ENCODE assay signal across 11 cellular contexts in genomic region chr5:157100140-157100679, GRCh38. TPM values are rescaled to one million over a fixed set of nuclear protein-coding genes. Genes with fewer than 3 reads are reported as not detected.
DNase-seq lines count a peak whose midpoint lies in the region; ATAC-seq and TF ChIP-seq lines count a peak whose summit lies in the region.
"Had no signal": no experiment of that assay in that cellular context is flagged by ENCODE, and none has a peak within 500 bp of the region (broad histone marks: within the 10 kb centered on the region; RNA-seq: fewer than 3 reads in every experiment).

No MANE protein-coding gene starts in this region.

- ATAC-seq in GM18502 (IDR thresholded peaks at IDR 0.05; ENCODE audit: poor library complexity, unreplicated experiment) (peak; percentile 55), HG02763 (IDR thresholded peaks at IDR 0.05; ENCODE audit: unreplicated experiment) (no peak), HG03025 (IDR thresholded peaks at IDR 0.05; ENCODE audit: low FRiP score, unreplicated experiment) (no peak)
- ATAC-seq in activated T-cell treated with anti-CD3 and anti-CD28 coated beads, Interleukin-2, amount 50 U/mL, for 72 hours (replicated peaks in 1 of 2) = peak; percentile 93 to 96
- ATAC-seq in naive thymus-derived CD4-positive, alpha-beta T cell = peak; percentile 89

- no peaks in the 10 kb centered on the region for H3K36me3 ChIP-seq in naive thymus-derived CD4-positive, alpha-beta T cell (ENCODE audit: control insufficient read depth in 2 of 3, insufficient read depth in 3 of 3, low read length in 3 of 3)

- no peaks in the 10 kb centered on the region for H3K9me3 Mint-ChIP-seq in activated T-cell treated with anti-CD3 and anti-CD28 coated beads, Interleukin-2, amount 50 U/mL, for 72 hours
- no peaks in the 10 kb centered on the region for H3K9me3 Mint-ChIP-seq in naive thymus-derived CD4-positive, alpha-beta T cell
- H3K9me3 Mint-ChIP-seq: memory B cell had no signal

- intact Hi-C loops in naive thymus-derived CD4-positive, alpha-beta T cell (cut with micrococcal nuclease) = loop anchor here in 1 of 2 donors (10.0 kb wide), 1 partner anchor 85 kb away; the partner anchor contains the start of gene ITK

- peak overlapping the region; percentile 80 for H3K27ac Mint-ChIP-seq in activated T-cell treated with anti-CD3 and anti-CD28 coated beads, Interleukin-2, amount 50 U/mL, for 72 hours
- H3K27ac Mint-ChIP-seq in naive thymus-derived CD4-positive, alpha-beta T cell = peak overlapping the region in 4 of 9 donors; percentile 1 to 76 (median 50)
- H3K27ac Mint-ChIP-seq: memory B cell had no signal

- no peaks in the 10 kb centered on the region for H3K27me3 ChIP-seq in HL-60 (ENCODE audit: insufficient read depth, poor library complexity, severe bottlenecking)
- H3K27me3 ChIP-seq in naive thymus-derived CD4-positive, alpha-beta T cell (ENCODE audit: control insufficient read depth in 2 of 2, insufficient read depth in 2 of 2, low read length in 2 of 2) = no peaks in the 10 kb centered on the region

- CTCF ChIA-PET in naive thymus-derived CD4-positive, alpha-beta T cell (lab: Charles Lee) = no interaction called here

- POLR2A ChIA-PET in naive thymus-derived CD4-positive, alpha-beta T cell (lab: Charles Lee) = interaction anchor here (0.7 kb wide), 1 partner anchor 186 kb away, joined by 3 read pairs; no protein-coding TSS in a partner anchor

- no peaks in the 10 kb centered on the region for H3K4me1 ChIP-seq in naive thymus-derived CD4-positive, alpha-beta T cell (ENCODE audit: control insufficient read depth in 2 of 2, insufficient read depth in 2 of 2, low read length in 2 of 2)

- H3K4me1 Mint-ChIP-seq in activated T-cell treated with anti-CD3 and anti-CD28 coated beads, Interleukin-2, amount 50 U/mL, for 72 hours (ENCODE audit: low read depth) = peaks cover 40% of the 10 kb centered on the region
- H3K4me1 Mint-ChIP-seq in naive thymus-derived CD4-positive, alpha-beta T cell = peaks cover under 1 to 53% (median 6%) of the 10 kb centered on the region in 7 donors

- no peak for TF ChIP-seq CTCF in HL-60 (IDR thresholded peaks at IDR 0.05; ENCODE audit: insufficient read depth, low read length)

- no peak overlapping the region for H3K4me3 ChIP-seq in HL-60 (replicated peaks; ENCODE audit: insufficient read depth, low read length)
- H3K4me3 ChIP-seq in naive thymus-derived CD4-positive, alpha-beta T cell (ENCODE audit: low read length) = no peak overlapping the region

- DNase-seq in HL-60 (ENCODE audit: low read depth in 1 of 2, low spot score in 1 of 2) (peak; percentile 6 to 57), NCI-H187 (lab: John Stamatoyannopoulos, UW) (no peak), NCI-H2196 treated with DMSO at 0.1 percent for 48 hours (lab: John Stamatoyannopoulos, UW; ENCODE audit: unreplicated experiment) (no peak)
- peak; percentile 44 to 52 for DNase-seq in activated T-cell treated with anti-CD3 and anti-CD28 coated beads, Interleukin-2, amount 50 U/mL, for 72 hours
- DNase-seq in naive thymus-derived CD4-positive, alpha-beta T cell = peak in 1 of 9 donors; percentile 42
- DNase-seq: anterior cingulate cortex, NCI-H2107 had no signal

- no peaks in the 10 kb centered on the region for H3K9me3 ChIP-seq in naive thymus-derived CD4-positive, alpha-beta T cell (ENCODE audit: control insufficient read depth in 2 of 3, low read length in 3 of 3)

- H3K36me3 Mint-ChIP-seq in activated T-cell treated with anti-CD3 and anti-CD28 coated beads, Interleukin-2, amount 50 U/mL, for 72 hours (ENCODE audit: insufficient read depth in 2 of 2) = peaks cover 4 to 7% of the 10 kb centered on the region in 2 donors
- H3K36me3 Mint-ChIP-seq in naive thymus-derived CD4-positive, alpha-beta T cell = peaks cover 4 to 59% (median 23%) of the 10 kb centered on the region in 5 donors

- H3K27me3 Mint-ChIP-seq in activated T-cell treated with anti-CD3 and anti-CD28 coated beads, Interleukin-2, amount 50 U/mL, for 72 hours (ENCODE audit: low read depth) = no peaks in the 10 kb centered on the region
- H3K27me3 Mint-ChIP-seq in naive thymus-derived CD4-positive, alpha-beta T cell = no peaks in the 10 kb centered on the region
- H3K27me3 Mint-ChIP-seq: memory B cell had no signal

- peak overlapping the region; percentile 42 to 65 for H3K4me3 Mint-ChIP-seq in activated T-cell treated with anti-CD3 and anti-CD28 coated beads, Interleukin-2, amount 50 U/mL, for 72 hours
- H3K4me3 Mint-ChIP-seq in naive thymus-derived CD4-positive, alpha-beta T cell = peak overlapping the region in 1 of 10 donors; percentile 27
- H3K4me3 Mint-ChIP-seq: memory B cell had no signal

- H3K27ac ChIP-seq in HL-60 (replicated peaks) = no peak overlapping the region
- no peak overlapping the region for H3K27ac ChIP-seq in naive thymus-derived CD4-positive, alpha-beta T cell (ENCODE audit: low read depth, low read length)

RNA-seq across cellular contexts. Expression of gene HAVCR2, which starts 8.6 kb away (rescaled TPM):
- total RNA-seq in activated T-cell treated with anti-CD3 and anti-CD28 coated beads, Interleukin-2, amount 50 U/mL, for 72 hours = 10 to 100 TPM; 19.7 to 30.2 TPM
- total RNA-seq in naive thymus-derived CD4-positive, alpha-beta T cell = 100 to 1,000 TPM in 1 of 5 experiments, 10 to 100 TPM in 1, 1 to 10 TPM in 3; 5.1 to 110 (median 5.5) TPM
- polyA plus RNA-seq in naive thymus-derived CD4-positive, alpha-beta T cell = 1 to 10 TPM; 2.2 to 4.7 TPM

RNA-seq across cellular contexts. Expression of gene HAVCR1, which starts 41.3 kb away (rescaled TPM):
- 1 to 10 TPM; 2.6 to 2.7 TPM for total RNA-seq in activated T-cell treated with anti-CD3 and anti-CD28 coated beads, Interleukin-2, amount 50 U/mL, for 72 hours
- total RNA-seq in naive thymus-derived CD4-positive, alpha-beta T cell = 10 to 100 TPM in 2 of 5 experiments, 1 to 10 TPM in 3; 5.1 to 32.3 (median 9.1) TPM
- 1 to 10 TPM; 2.1 to 4.6 TPM for polyA plus RNA-seq in naive thymus-derived CD4-positive, alpha-beta T cell

RNA-seq across cellular contexts. Expression of gene MED7, which starts 42.5 kb away (rescaled TPM):
- 10 to 100 TPM; 12.7 to 16.7 TPM for total RNA-seq in activated T-cell treated with anti-CD3 and anti-CD28 coated beads, Interleukin-2, amount 50 U/mL, for 72 hours
- total RNA-seq in naive thymus-derived CD4-positive, alpha-beta T cell = 10 to 100 TPM in 3 of 5 experiments, 1 to 10 TPM in 2; 5.8 to 18.5 (median 14.2) TPM
- 10 to 100 TPM; 13.5 to 20.5 TPM for polyA plus RNA-seq in naive thymus-derived CD4-positive, alpha-beta T cell

Comparison
In these comparisons a context has a peak if more than half of its experiments do, and no peak if none do; other contexts are left out.
1. ATAC-seq: peak in GM18502 (single experiment), activated T-cell treated with anti-CD3 and anti-CD28 coated beads, Interleukin-2, amount 50 U/mL, for 72 hours (2 of 2) and naive thymus-derived CD4-positive, alpha-beta T cell (single experiment); none in HG02763 (single experiment) and HG03025 (single experiment).
2. DNase-seq: peak in HL-60 (2 of 2) and activated T-cell treated with anti-CD3 and anti-CD28 coated beads, Interleukin-2, amount 50 U/mL, for 72 hours (2 of 2); none in NCI-H187 (0 of 2) and NCI-H2196 treated with DMSO at 0.1 percent for 48 hours (single experiment).